ENCODE assay signal across 8 cellular contexts in the genomic region with DNA sequence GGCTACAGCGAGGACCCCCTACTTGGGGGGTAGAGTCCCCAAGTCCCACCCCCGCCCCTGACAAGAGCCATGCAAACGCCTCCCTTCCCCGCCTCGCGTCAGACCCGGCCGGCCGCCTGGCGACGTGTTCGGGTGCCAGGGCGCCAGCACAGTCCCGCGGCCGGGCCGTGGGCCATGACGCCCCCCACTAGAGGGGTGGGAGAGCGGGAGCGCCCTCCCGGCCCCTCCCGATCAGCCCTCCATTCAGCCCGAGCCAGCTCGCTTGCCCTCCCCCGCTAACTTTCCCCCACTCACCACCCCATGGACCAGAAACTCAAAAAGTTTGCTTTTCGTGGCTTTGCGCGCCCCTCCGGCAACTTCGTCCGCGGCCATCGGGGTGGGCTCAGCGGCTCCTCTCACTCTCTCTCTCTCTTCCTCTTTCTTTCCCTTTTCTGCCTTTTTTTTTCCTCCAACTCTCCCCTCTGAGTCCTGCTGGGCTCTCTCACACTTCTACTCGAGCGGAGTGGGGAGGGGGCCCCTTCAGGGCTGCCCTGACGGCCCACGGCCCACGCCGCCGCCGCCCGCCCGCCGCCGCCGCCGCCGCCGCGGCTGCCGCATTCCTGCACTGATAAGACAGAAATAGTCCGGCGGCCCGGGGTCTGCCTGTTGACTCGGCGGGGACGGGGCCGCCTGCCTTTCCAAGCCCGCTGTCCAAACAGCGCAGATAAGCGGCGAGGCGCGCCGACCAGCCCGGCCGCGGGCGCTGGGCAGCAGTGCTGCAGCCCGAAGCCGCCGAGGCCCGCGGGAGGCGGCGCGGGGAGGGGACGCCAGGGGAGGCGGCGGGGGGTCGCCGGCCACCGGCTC. TPM values are rescaled to one million over a fixed set of nuclear protein-coding genes. Genes with fewer than 3 reads are reported as not detected.
DNase-seq lines count a peak whose midpoint lies in the region; ATAC-seq, FAIRE-seq and TF ChIP-seq lines count a peak whose summit lies in the region.

A gene (minus strand): TSS at position 504 of the 843 bp plus-strand sequence. CDS start 132 bp downstream, at position 372.

- H3K9me3 ChIP-seq in SK-N-MC (ENCODE audit: low read depth, low read length) (no peaks in the 10 kb centered on the region), smooth muscle cell (replicated peaks; ENCODE audit: low read depth) (no peaks in the 10 kb centered on the region)

- no peak for TF ChIP-seq POLR2A in GM12891 (IDR thresholded peaks at IDR 0.05; ENCODE audit: low read depth, low read length)

- H3K79me2 ChIP-seq in smooth muscle cell (ENCODE audit: low read depth) = peaks cover 28% of the 10 kb centered on the region

- peak within 1 kb of the TSS; percentile 86 for H3K27ac ChIP-seq in 22Rv1
- H3K27ac ChIP-seq in SK-N-MC = peak within 1 kb of the TSS; percentile 71; the same call in 1 of the 2 replicates
- H3K27ac ChIP-seq in cingulate gyrus (ENCODE audit: low read depth, low read length) = peak within 1 kb of the TSS; percentile 85
- H3K27ac ChIP-seq in smooth muscle cell (ENCODE audit: low read depth) = peak within 1 kb of the TSS; percentile 89

- peak within 1 kb of the TSS; percentile 93 for H2AFZ ChIP-seq in smooth muscle cell (ENCODE audit: low read depth)

- H3K4me3 ChIP-seq in SK-N-MC (peak within 1 kb of the TSS; percentile 80), smooth muscle cell (peak within 1 kb of the TSS; percentile 80)

- no peaks in the 10 kb centered on the region for H3K27me3 ChIP-seq in smooth muscle cell (ENCODE audit: low read depth)

- peak; percentile 60 for DNase-seq in GM20000 (ENCODE audit: low spot score)
- DNase-seq in SK-N-MC (ENCODE audit: low read depth, low spot score) = no peak
- DNase-seq in kidney tubule cell (ENCODE audit: low spot score) = peak; percentile 60
- peak; percentile 66 for DNase-seq in smooth muscle cell (lab: John Stamatoyannopoulos, UW; ENCODE audit: unreplicated experiment)
- no peak for DNase-seq in GM12891 (ENCODE audit: insufficient read length, low spot score)

- H3K4me2 ChIP-seq in smooth muscle cell = peak within 1 kb of the TSS; percentile 99

- WGBS in smooth muscle cell (ENCODE audit: low lambda C conversion rate) = 1% methylated on average over 45 of the region's 84 CpGs

- FAIRE-seq in GM12891 (lab: Jason Lieb, UNC) = no peak

- ATAC-seq in GM18502 (IDR thresholded peaks at IDR 0.05; ENCODE audit: poor library complexity, unreplicated experiment) = no peak

- H3K36me3 ChIP-seq in SK-N-MC (ENCODE audit: insufficient read depth, low read length) = no peaks in the 10 kb centered on the region
- no peaks in the 10 kb centered on the region for H3K36me3 ChIP-seq in smooth muscle cell (ENCODE audit: low read depth)

- H3K9ac ChIP-seq in SK-N-MC (ENCODE audit: insufficient read length) = peak within 1 kb of the TSS; percentile 78
- peak within 1 kb of the TSS; percentile 90 for H3K9ac ChIP-seq in smooth muscle cell (ENCODE audit: low read depth)

- no peak for TF ChIP-seq CTCF in 22Rv1 (IDR thresholded peaks at IDR 0.05)
- no peak for TF ChIP-seq CTCF in GM20000 (IDR thresholded peaks at IDR 0.05; ENCODE audit: extremely low read depth, missing control alignments)
- TF ChIP-seq CTCF in smooth muscle cell (IDR thresholded peaks at IDR 0.05; ENCODE audit: borderline replicate concordance, insufficient read depth, poor library complexity, severe bottlenecking) = no peak

- H3K4me1 ChIP-seq in smooth muscle cell (ENCODE audit: low read depth) = peaks cover 53% of the 10 kb centered on the region

- no peaks in the 10 kb centered on the region for H3F3A ChIP-seq in smooth muscle cell (ENCODE audit: low read depth)

- H4K20me1 ChIP-seq in smooth muscle cell (ENCODE audit: low read depth) = peaks cover 40% of the 10 kb centered on the region

TF ChIP-seq in GM12891, 5 proteins besides CTCF, POLR2A, EP300 and RAD21:
- TF ChIP-seq PAX5 (IDR thresholded peaks at IDR 0.05; ENCODE audit: insufficient read depth, low read length, severe bottlenecking) = no peak
- TF ChIP-seq SPI1 (IDR thresholded peaks at IDR 0.05; ENCODE audit: low read depth, low read length) = no peak
- no peak for TF ChIP-seq TAF1 (IDR thresholded peaks at IDR 0.05; ENCODE audit: low read depth, low read length)
- TF ChIP-seq POU2F2 (IDR thresholded peaks at IDR 0.05; ENCODE audit: low read depth, low read length) = no peak
- no peak for TF ChIP-seq POLR2AphosphoS5 (IDR thresholded peaks at IDR 0.05; ENCODE audit: low read depth, low read length)

RNA-seq across cellular contexts. Expression of the gene that starts here (rescaled TPM):
- total RNA-seq in smooth muscle cell = 35.8 and 44.4 TPM in 2 replicates
- polyA plus RNA-seq in smooth muscle cell = 58.1 and 66.3 TPM in 2 replicates
- 4.5 TPM for polyA plus RNA-seq in GM12891 (2012; ENCODE audit: low read depth, missing spikeins)

Comparison
In these comparisons a context has a peak if more than half of its experiments do, and no peak if none do; other contexts are left out.
1. DNase-seq: peak in GM20000 (single experiment), kidney tubule cell (single experiment) and smooth muscle cell (single experiment); none in SK-N-MC (single experiment) and GM12891 (single experiment).
2. Peak in every context shown above with its lines, with median percentiles within 50 percentile points of each other: H3K27ac ChIP-seq.